In genomic region chr5:13478831-13479465, GRCh38 we compare ENCODE assay signal across 8 cellular contexts.
DNase-seq lines count a peak whose midpoint lies in the region; ATAC-seq and TF ChIP-seq lines count a peak whose summit lies in the region.

No MANE protein-coding gene starts in this region.

- TF ChIP-seq CTCF in chondrocyte (IDR thresholded peaks at IDR 0.05): peak; percentile 80
- TF ChIP-seq CTCF in mesothelial cell of epicardium (IDR thresholded peaks at IDR 0.05; ENCODE audit: unreplicated experiment): peak; percentile 60

- ATAC-seq in HG03066 (IDR thresholded peaks at IDR 0.05; ENCODE audit: low read depth, unreplicated experiment) (peak; percentile 65), GM21717 (IDR thresholded peaks at IDR 0.05; ENCODE audit: unreplicated experiment) (no peak), GM18858 (IDR thresholded peaks at IDR 0.05; ENCODE audit: unreplicated experiment) (no peak)

- H3K27ac Mint-ChIP-seq in chondrocyte (ENCODE audit: unreplicated experiment) (no peak overlapping the region), mesothelial cell of epicardium (no peak overlapping the region)

- peak; percentile 86 for DNase-seq in DMS53 (lab: John Stamatoyannopoulos, UW)
- peak; percentile 77 for DNase-seq in NCI-H774 (lab: John Stamatoyannopoulos, UW)
- no peak for DNase-seq in chondrocyte (ENCODE audit: low spot score)
- DNase-seq in mesothelial cell of epicardium (ENCODE audit: low spot score in 2 of 2, unreplicated experiment in 2 of 2): no peak
- no peak for DNase-seq in NCI-H2029 treated with DMSO at 0.1 percent for 48 hours (lab: John Stamatoyannopoulos, UW)

- H3K4me3 Mint-ChIP-seq in chondrocyte (ENCODE audit: unreplicated experiment) (no peak overlapping the region), mesothelial cell of epicardium (no peak overlapping the region)

- no peaks in the 10 kb centered on the region for H3K36me3 Mint-ChIP-seq in chondrocyte (ENCODE audit: low read depth)
- H3K36me3 Mint-ChIP-seq in mesothelial cell of epicardium: no peaks in the 10 kb centered on the region

- H3K4me1 Mint-ChIP-seq in chondrocyte (ENCODE audit: low read depth): peaks cover 6% of the 10 kb centered on the region
- no peaks in the 10 kb centered on the region for H3K4me1 Mint-ChIP-seq in mesothelial cell of epicardium

- no peaks in the 10 kb centered on the region for H3K9me3 Mint-ChIP-seq in chondrocyte (ENCODE audit: low read depth)
- peaks cover 6% of the 10 kb centered on the region for H3K9me3 Mint-ChIP-seq in mesothelial cell of epicardium

- H3K27me3 Mint-ChIP-seq in chondrocyte (ENCODE audit: low read depth) (peaks cover 15% of the 10 kb centered on the region), mesothelial cell of epicardium (ENCODE audit: low read depth) (peaks cover 33% of the 10 kb centered on the region)

Comparison
In these comparisons a context has a peak if more than half of its experiments do, and no peak if none do; other contexts are left out.
1. DNase-seq: peak in DMS53 (single experiment) and NCI-H774 (single experiment); none in chondrocyte (single experiment), mesothelial cell of epicardium (0 of 2) and NCI-H2029 treated with DMSO at 0.1 percent for 48 hours (single experiment).